In the genomic region with DNA sequence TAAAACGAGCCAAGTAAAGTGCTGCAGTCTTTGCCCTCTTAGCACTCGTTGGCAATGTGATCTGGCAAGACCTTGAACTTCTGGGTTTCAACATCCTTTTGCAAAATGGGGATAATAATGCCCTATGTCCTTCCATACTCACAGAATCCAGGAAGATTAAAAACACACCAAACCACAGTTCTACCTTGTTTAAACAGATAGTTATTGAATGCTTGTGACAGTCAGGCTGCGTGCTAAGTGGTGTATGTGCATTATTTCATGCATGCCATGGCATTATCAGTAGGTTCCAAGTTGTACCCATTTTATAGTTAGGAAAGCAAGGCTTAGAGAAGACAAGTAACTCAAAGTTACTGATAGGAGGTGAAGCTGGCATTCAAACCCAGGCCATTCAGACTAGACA, we compare ENCODE assay signal across 28 cellular contexts.
"Had no signal": no experiment of that assay in that cellular context is flagged by ENCODE, and none has a peak within 500 bp of the region (broad histone marks: within the 10 kb centered on the region; RNA-seq: fewer than 3 reads in every experiment).

No MANE protein-coding gene starts in this region.

- H3K4me1 ChIP-seq: parathyroid adenoma, psoas muscle, spleen, suprapubic skin, testis, tibial artery, upper lobe of right lung, uterus had no signal

- H3K36me3 ChIP-seq: neural progenitor cell, ovary, spleen, suprapubic skin, tibial artery, transverse colon, upper lobe of right lung, uterus had no signal

- H3K27me3 ChIP-seq: neural progenitor cell, ovary, spleen, suprapubic skin, testis, transverse colon, uterus had no signal

- H2AFZ ChIP-seq: neural progenitor cell, parathyroid adenoma had no signal

- H3K4me3 ChIP-seq: neural progenitor cell, ovary, psoas muscle, skin epidermis, smooth muscle cell, spleen, suprapubic skin, testis, tibial artery, transverse colon, upper lobe of right lung, uterus had no signal

- H3K79me2 ChIP-seq: parathyroid adenoma had no signal

- H3K4me2 ChIP-seq: neural progenitor cell, smooth muscle cell had no signal

- H3K9me3 ChIP-seq: ovary, psoas muscle, spleen, suprapubic skin, testis, tibial artery, transverse colon, upper lobe of right lung, uterus had no signal

- DNase-seq: natural killer cell; occipital lobe; ovary; posterior cingulate gyrus; psoas muscle; right cardiac atrium; spleen; stimulated activated CD4-positive, alpha-beta T cell treated with anti-CD3 and anti-CD28 coated beads, Interleukin-12 subunit alpha, Interleukin-12 subunit beta, amount 100 ng/mL, for 4 hours; stimulated activated CD4-positive, alpha-beta T cell treated with anti-CD3 and anti-CD28 coated beads, Interleukin-1b, Interleukin-23, amount 100 ng/mL, for 48 hours; stimulated activated CD4-positive, alpha-beta T cell treated with anti-CD3 and anti-CD28 coated beads, Interleukin-4, amount 100 ng/mL, for 1 hour; stimulated activated CD4-positive, alpha-beta T cell treated with anti-CD3 and anti-CD28 coated beads, Interleukin-4, amount 100 ng/mL, for 4 hours; stimulated activated CD8-positive, alpha-beta memory T cell treated with anti-CD3 and anti-CD28 coated beads, Interleukin-4, amount 100 ng/mL, for 48 hours; stimulated activated naive CD4-positive, alpha-beta T cell; stimulated activated naive CD8-positive, alpha-beta T cell treated with anti-CD3 and anti-CD28 coated beads, Interleukin-15, amount 100 ng/mL, for 72 hours; stimulated activated naive CD8-positive, alpha-beta T cell treated with anti-CD3 and anti-CD28 coated beads, Interleukin-15, Interleukin-2, amounts not matched to agents 100 U/mL and 50 U/mL, for 24 hours; substantia nigra; testis; tibial artery; transverse colon; upper lobe of right lung; uterus had no signal

- ATAC-seq: natural killer cell; psoas muscle; right cardiac atrium; sciatic nerve; stimulated activated memory B cell treated with anti-CD40 and anti-IgM and Interleukin-4, amounts not matched to agents 10 μg/mL and 1 μg/mL and 100 μg/mL, for 72 hours; stimulated activated naive CD8-positive, alpha-beta T cell treated with anti-CD3 and anti-CD28 coated beads, Interleukin-15, amount 100 ng/mL, for 72 hours; stimulated activated naive CD8-positive, alpha-beta T cell treated with anti-CD3 and anti-CD28 coated beads, Interleukin-15, Interleukin-2, amounts not matched to agents 100 U/mL and 50 U/mL, for 24 hours; upper lobe of right lung had no signal

- H3K9ac ChIP-seq: neural progenitor cell, parathyroid adenoma had no signal

- H3K27ac ChIP-seq: neural progenitor cell, ovary, parathyroid adenoma, psoas muscle, skin epidermis, spleen, suprapubic skin, testis, tibial artery, transverse colon, upper lobe of right lung, uterus had no signal
